ENCODE assay signal across 6 cellular contexts in the genomic region with DNA sequence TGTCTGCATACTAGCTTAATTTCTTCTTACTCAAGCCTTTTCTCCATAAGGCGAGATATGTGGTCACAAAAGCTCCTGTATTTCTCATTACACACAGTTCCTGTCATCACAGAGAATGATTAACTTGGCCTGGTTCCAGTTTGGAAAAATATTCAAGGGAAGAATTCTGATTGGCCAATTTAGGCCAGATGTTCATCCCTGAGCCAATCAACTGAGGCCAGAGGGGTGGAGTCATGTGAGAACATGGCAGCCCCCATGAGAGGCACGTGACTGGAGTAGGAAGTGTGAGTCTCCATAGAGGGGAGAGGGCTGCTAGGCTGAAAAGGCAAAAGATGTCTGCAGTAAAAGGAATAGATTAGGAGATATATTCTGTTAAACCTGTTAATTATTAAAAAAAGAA.
DNase-seq lines count a peak whose midpoint lies in the region; TF ChIP-seq lines count a peak whose summit lies in the region.
"Not testable (repeated sequence)": the region's sequence is repeated elsewhere in the genome, so short reads cannot be mapped to it uniquely, and the experiment has no call there.

No MANE protein-coding gene starts in this region.

- not testable (repeated sequence) for TF ChIP-seq RAD21 in Ishikawa (IDR thresholded peaks at IDR 0.05; ENCODE audit: low read depth)

- peak overlapping the region; percentile 64; the same call in 1 of the 2 replicates for H2AFZ ChIP-seq in OCI-LY7 (ENCODE audit: low read length)

- H3K27ac ChIP-seq in OCI-LY7 (ENCODE audit: low read depth, low read length, poor library complexity, severe bottlenecking); SJCRH30: not testable (repeated sequence)

- CTCF ChIA-PET in OCI-LY7 (lab: Charles Lee; ENCODE audit: unreplicated experiment): not testable (repeated sequence)

- DNase-seq in Caki2 (ENCODE audit: low read depth) (peak; percentile 22), NB4 (ENCODE audit: low read depth) (peak; percentile 21), OCI-LY7 (ENCODE audit: low spot score) (peak; percentile 6), SJCRH30 (peak; percentile 15 to 27), choroid plexus epithelial cell (ENCODE audit: low read depth) (peak; percentile 0)

- not testable (repeated sequence) for H3K4me1 ChIP-seq in OCI-LY7 (ENCODE audit: insufficient read depth, low read length, poor library complexity, severe bottlenecking); SJCRH30

- intact Hi-C loops in OCI-LY7 (cut with micrococcal nuclease; ENCODE audit: unreplicated experiment): not testable (repeated sequence)

- TF ChIP-seq EP300 in Ishikawa (IDR thresholded peaks at IDR 0.05; ENCODE audit: borderline replicate concordance): not testable (repeated sequence)

- H3K4me3 ChIP-seq in NB4 (ENCODE audit: low read depth, low read length); OCI-LY7 (ENCODE audit: low read depth, low read length, poor library complexity, severe bottlenecking); SJCRH30; choroid plexus epithelial cell (ENCODE audit: low read depth, low read length): not testable (repeated sequence)

- H3K4me2 ChIP-seq in OCI-LY7 (ENCODE audit: low read length): not testable (repeated sequence)

- not testable (repeated sequence) for TF ChIP-seq CTCF in NB4 (IDR thresholded peaks at IDR 0.05; ENCODE audit: low read depth, low read length); OCI-LY7 (conservative IDR thresholded peaks at IDR 0.05; ENCODE audit: low read length); choroid plexus epithelial cell (conservative IDR thresholded peaks at IDR 0.05; ENCODE audit: low read depth, low read length)

- H3K9me2 ChIP-seq in OCI-LY7 (ENCODE audit: insufficient read depth, low read length): not testable (repeated sequence)

- H3K36me3 ChIP-seq in OCI-LY7 (ENCODE audit: insufficient read depth, low read length); SJCRH30: not testable (repeated sequence)

- not testable (repeated sequence) for H3K9me3 ChIP-seq in OCI-LY7 (ENCODE audit: low read length); SJCRH30 (replicated peaks)

- not testable (repeated sequence) for TF ChIP-seq POLR2A in NB4 (IDR thresholded peaks at IDR 0.05; ENCODE audit: extremely low read depth, insufficient read length)

- H3K79me2 ChIP-seq in OCI-LY7 (ENCODE audit: insufficient read depth, low read depth, low read length): not testable (repeated sequence)

- not testable (repeated sequence) for H4K20me1 ChIP-seq in OCI-LY7 (ENCODE audit: insufficient read depth, low read length)

- H3K27me3 ChIP-seq in SJCRH30: not testable (repeated sequence)

- in situ Hi-C loops in Caki2 (cut with HindIII; ENCODE audit: low pct_unique_long_range_greater_than_20kb, low sequenced_read_pairs): not testable (repeated sequence)

- POLR2A ChIA-PET in OCI-LY7 (lab: Charles Lee): not testable (repeated sequence)

- BruUV-seq in OCI-LY7 (replicated peaks; lab: Mats Ljungman, UMichigan): not testable (repeated sequence)

TF ChIP-seq in Ishikawa, 13 proteins besides CTCF, POLR2A, EP300 and RAD21:
- TF ChIP-seq, protein P1, sequence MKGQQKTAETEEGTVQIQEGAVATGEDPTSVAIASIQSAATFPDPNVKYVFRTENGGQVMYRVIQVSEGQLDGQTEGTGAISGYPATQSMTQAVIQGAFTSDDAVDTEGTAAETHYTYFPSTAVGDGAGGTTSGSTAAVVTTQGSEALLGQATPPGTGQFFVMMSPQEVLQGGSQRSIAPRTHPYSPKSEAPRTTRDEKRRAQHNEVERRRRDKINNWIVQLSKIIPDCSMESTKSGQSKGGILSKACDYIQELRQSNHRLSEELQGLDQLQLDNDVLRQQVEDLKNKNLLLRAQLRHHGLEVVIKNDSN (IDR thresholded peaks at IDR 0.05): peak; percentile 62
